ENCODE assay signal across 19 cellular contexts in the genomic region with DNA sequence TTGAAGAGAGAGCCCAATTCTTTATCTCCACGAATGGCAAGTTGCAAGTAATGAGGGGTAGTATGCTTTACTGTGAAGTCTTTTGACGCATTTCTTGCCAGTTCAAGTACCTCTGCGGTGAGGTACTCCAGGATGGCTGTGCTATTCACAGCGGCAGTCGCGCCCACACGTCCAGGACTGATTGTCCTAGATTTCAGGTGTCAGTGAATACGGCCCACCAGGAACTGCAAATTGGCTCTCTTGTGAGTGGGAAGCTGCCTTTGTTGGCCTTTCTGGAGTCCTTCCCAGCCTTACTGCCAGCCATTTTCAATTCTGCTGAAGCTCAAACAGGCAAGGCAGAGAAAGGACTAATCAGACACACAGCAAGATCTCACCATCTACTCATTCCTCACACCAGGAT. TPM values are rescaled to one million over a fixed set of nuclear protein-coding genes. Genes with fewer than 3 reads are reported as not detected.
A peak's percentile ranks its signal among the peaks of the same experiment; 100 is the strongest.
DNase-seq lines count a peak whose midpoint lies in the region; ATAC-seq and TF ChIP-seq lines count a peak whose summit lies in the region.
"Had no signal": no experiment of that assay in that cellular context is flagged by ENCODE, and none has a peak within 500 bp of the region (broad histone marks: within the 10 kb centered on the region; RNA-seq: fewer than 3 reads in every experiment).

No MANE protein-coding gene starts in this region.

- no peaks in the 10 kb centered on the region for H3K9me3 Mint-ChIP-seq in chondrocyte (ENCODE audit: low read depth)

- peak overlapping the region; percentile 11 for H3K27ac Mint-ChIP-seq in chondrocyte (ENCODE audit: unreplicated experiment)

- H2AFZ ChIP-seq in Loucy (ENCODE audit: low read length), result no peak overlapping the region

- H3K9me3 ChIP-seq in Loucy (ENCODE audit: insufficient read depth, low read depth, low read length), result no peaks in the 10 kb centered on the region
- H3K9me3 ChIP-seq: A549, Caco-2, SJCRH30 had no signal

- peaks cover 16% of the 10 kb centered on the region for H3K36me3 Mint-ChIP-seq in chondrocyte (ENCODE audit: low read depth)

- H3K4me3 Mint-ChIP-seq in chondrocyte (ENCODE audit: unreplicated experiment), result no peak overlapping the region

- no peak for TF ChIP-seq CTCF in Loucy (conservative IDR thresholded peaks at IDR 0.05; ENCODE audit: low read length)
- TF ChIP-seq CTCF in chondrocyte (IDR thresholded peaks at IDR 0.05), result no peak

- H3K36me3 ChIP-seq in Loucy (ENCODE audit: insufficient read depth, low read length), result peaks cover 47% of the 10 kb centered on the region; the same call in 1 of the 2 replicates

- peak overlapping the region; percentile 11 for H3K4me2 ChIP-seq in Loucy (ENCODE audit: low read depth, low read length, poor library complexity, severe bottlenecking)
- H3K4me2 ChIP-seq: A549, KMS-11 had no signal

- no peaks in the 10 kb centered on the region for H3K27me3 ChIP-seq in Loucy (ENCODE audit: insufficient read depth, low read length, poor library complexity, severe bottlenecking)
- H3K27me3 ChIP-seq in layer of hippocampus (ENCODE audit: control insufficient read depth, insufficient read depth, low read length), result no peaks in the 10 kb centered on the region
- H3K27me3 ChIP-seq: SJCRH30 had no signal

- no peaks in the 10 kb centered on the region for H3K9me2 ChIP-seq in Loucy (replicated peaks; ENCODE audit: low read depth, low read length)

- H3K4me3 ChIP-seq in Loucy (ENCODE audit: low read length, poor library complexity, severe bottlenecking), result no peak overlapping the region
- H3K4me3 ChIP-seq: A549, SJCRH30 had no signal

- H3K27me3 Mint-ChIP-seq in chondrocyte (ENCODE audit: low read depth), result no peaks in the 10 kb centered on the region

- H3K79me2 ChIP-seq in Loucy (ENCODE audit: insufficient read depth, low read length), result peaks cover 71% of the 10 kb centered on the region

- ATAC-seq in GM18498 (IDR thresholded peaks at IDR 0.05; ENCODE audit: unreplicated experiment), result no peak
- ATAC-seq: A549, HepG2 had no signal

- no peaks in the 10 kb centered on the region for H3F3A ChIP-seq in Loucy (ENCODE audit: low read depth)

- peaks cover 34% of the 10 kb centered on the region for H3K4me1 ChIP-seq in Loucy (ENCODE audit: insufficient read depth, low read length, poor library complexity, severe bottlenecking)
- H3K4me1 ChIP-seq: A549, Caco-2, SJCRH30 had no signal

- peaks cover 44% of the 10 kb centered on the region for H4K20me1 ChIP-seq in Loucy (ENCODE audit: insufficient read depth, low read length, poor library complexity, severe bottlenecking)

- H3K4me1 Mint-ChIP-seq in chondrocyte (ENCODE audit: low read depth), result peaks cover 36% of the 10 kb centered on the region

- H3K27ac ChIP-seq in layer of hippocampus (ENCODE audit: low read depth, low read length), result peak overlapping the region; percentile 27
- H3K27ac ChIP-seq: A549, C4-2B, KMS-11, SJCRH30 had no signal

- peak; percentile 15 for DNase-seq in chondrocyte (ENCODE audit: low spot score)
- DNase-seq in putamen (ENCODE audit: low spot score), result peak; percentile 52
- no peak for DNase-seq in RPMI8226
- no peak for DNase-seq in NCI-H2107 (lab: John Stamatoyannopoulos, UW)
- DNase-seq: Caco-2, DMS153, NCI-H1048, NCI-H1436 treated with DMSO at 0.1 percent for 48 hours, NCI-H2029 treated with DMSO at 0.1 percent for 48 hours, NCI-H446, NCI-H748 treated with DMSO at 0.1 percent for 48 hours, SJCRH30 had no signal

- no peak overlapping the region for H3K9ac ChIP-seq in Loucy (ENCODE audit: low read depth, low read length, poor library complexity, severe bottlenecking)
- H3K9ac ChIP-seq: KMS-11 had no signal

RNA-seq across cellular contexts. Expression of gene PPFIA1, which starts 8.5 kb away (rescaled TPM):
- 60.2 to 63.5 TPM (median 62.6 TPM) in 3 replicates for total RNA-seq in chondrocyte

Comparison
In these comparisons a context has a peak if more than half of its experiments do, and no peak if none do; other contexts are left out.
1. DNase-seq: peak in chondrocyte (single experiment) and putamen (single experiment); none in RPMI8226 (single experiment) and NCI-H2107 (single experiment).